11 cellular contexts compared by ENCODE assay signal in genomic region chr7:74226633-74227032, GRCh38. TPM values are rescaled to one million over a fixed set of nuclear protein-coding genes. Genes with fewer than 3 reads are reported as not detected.
A peak's percentile ranks its signal among the peaks of the same experiment; 100 is the strongest.
DNase-seq lines count a peak whose midpoint lies in the region; ATAC-seq lines count a peak whose summit lies in the region.
"Had no signal": no experiment of that assay in that cellular context is flagged by ENCODE, and none has a peak within 500 bp of the region (broad histone marks: within the 10 kb centered on the region; RNA-seq: fewer than 3 reads in every experiment).

No MANE protein-coding gene starts in this region.

- peaks cover 12% of the 10 kb centered on the region for H3K4me1 Mint-ChIP-seq in activated CD4-positive, alpha-beta T cell treated with anti-CD3 and anti-CD28 coated beads, Interleukin-2, amount 10 ng/mL, durations not matched to agents 24 days and 14 days
- no peaks in the 10 kb centered on the region for H3K4me1 Mint-ChIP-seq in activated CD4-positive, alpha-beta T cell treated with anti-CD3 and anti-CD28 coated beads for 36 hours

- ATAC-seq in activated CD4-positive, alpha-beta T cell treated with anti-CD3 and anti-CD28 coated beads for 36 hours: no peak
- ATAC-seq in GM18498 (IDR thresholded peaks at IDR 0.05; ENCODE audit: unreplicated experiment) (no peak), HG03520 (IDR thresholded peaks at IDR 0.05; ENCODE audit: unreplicated experiment) (no peak)

- H3K4me3 Mint-ChIP-seq in activated CD4-positive, alpha-beta T cell treated with anti-CD3 and anti-CD28 coated beads, Interleukin-2, amount 10 ng/mL, durations not matched to agents 24 days and 14 days: no peak overlapping the region
- H3K4me3 Mint-ChIP-seq in activated CD4-positive, alpha-beta T cell treated with anti-CD3 and anti-CD28 coated beads for 36 hours: no peak overlapping the region

- POLR2A ChIA-PET in activated CD4-positive, alpha-beta T cell treated with anti-CD3 and anti-CD28 coated beads for 36 hours (lab: Charles Lee): no interaction called here

- no peaks in the 10 kb centered on the region for H3K9me3 Mint-ChIP-seq in activated CD4-positive, alpha-beta T cell treated with anti-CD3 and anti-CD28 coated beads, Interleukin-2, amount 10 ng/mL, durations not matched to agents 24 days and 14 days
- no peaks in the 10 kb centered on the region for H3K9me3 Mint-ChIP-seq in activated CD4-positive, alpha-beta T cell treated with anti-CD3 and anti-CD28 coated beads for 36 hours (ENCODE audit: low read depth)

- intact Hi-C loops in activated CD4-positive, alpha-beta T cell treated with anti-CD3 and anti-CD28 coated beads, Interleukin-2, amount 10 ng/mL, durations not matched to agents 24 days and 14 days (cut with micrococcal nuclease): no loop called here
- intact Hi-C loops in activated CD4-positive, alpha-beta T cell treated with anti-CD3 and anti-CD28 coated beads for 36 hours (cut with DNase I, micrococcal nuclease): no loop called here

- CTCF ChIA-PET in activated CD4-positive, alpha-beta T cell treated with anti-CD3 and anti-CD28 coated beads for 36 hours (lab: Charles Lee): interaction anchor here (0.7 to 1.8 kb wide), 3 partner anchors 19 to 68 kb away, joined by 3 to 8 read pairs (median 3); no protein-coding TSS in a partner anchor

- H3K36me3 Mint-ChIP-seq in activated CD4-positive, alpha-beta T cell treated with anti-CD3 and anti-CD28 coated beads, Interleukin-2, amount 10 ng/mL, durations not matched to agents 24 days and 14 days (ENCODE audit: low read depth): peaks cover 34% of the 10 kb centered on the region
- peaks cover 36% of the 10 kb centered on the region for H3K36me3 Mint-ChIP-seq in activated CD4-positive, alpha-beta T cell treated with anti-CD3 and anti-CD28 coated beads for 36 hours (ENCODE audit: low read depth)

- H3K27ac Mint-ChIP-seq in activated CD4-positive, alpha-beta T cell treated with anti-CD3 and anti-CD28 coated beads, Interleukin-2, amount 10 ng/mL, durations not matched to agents 24 days and 14 days: peak overlapping the region; percentile 49
- H3K27ac Mint-ChIP-seq in activated CD4-positive, alpha-beta T cell treated with anti-CD3 and anti-CD28 coated beads for 36 hours: no peak overlapping the region

- H3K27me3 Mint-ChIP-seq in activated CD4-positive, alpha-beta T cell treated with anti-CD3 and anti-CD28 coated beads, Interleukin-2, amount 10 ng/mL, durations not matched to agents 24 days and 14 days: no peaks in the 10 kb centered on the region
- H3K27me3 Mint-ChIP-seq in activated CD4-positive, alpha-beta T cell treated with anti-CD3 and anti-CD28 coated beads for 36 hours: no peaks in the 10 kb centered on the region

- DNase-seq in activated CD4-positive, alpha-beta T cell treated with anti-CD3 and anti-CD28 coated beads, Interleukin-2, amount 10 ng/mL, durations not matched to agents 24 days and 14 days: no peak
- DNase-seq in activated CD4-positive, alpha-beta T cell treated with anti-CD3 and anti-CD28 coated beads for 36 hours: no peak
- DNase-seq in NOMO-1 (lab: John Stamatoyannopoulos, UW; ENCODE audit: unreplicated experiment in 2 of 2): peak; percentile 97 to 99
- peak; percentile 49 for DNase-seq in globus pallidus (ENCODE audit: low spot score)
- peak; percentile 57 for DNase-seq in pons (ENCODE audit: low spot score)
- DNase-seq in cerebellar cortex (ENCODE audit: low spot score): no peak
- DNase-seq: NCI-H1105 treated with DMSO at 0.1 percent for 48 hours, NCI-H748 treated with DMSO at 0.1 percent for 48 hours, SK-N-SH had no signal

RNA-seq across cellular contexts. Expression of gene LAT2, which starts 16.8 kb away (rescaled TPM):
- 13.8 and 16.9 TPM in 2 replicates for total RNA-seq in activated CD4-positive, alpha-beta T cell treated with anti-CD3 and anti-CD28 coated beads, Interleukin-2, amount 10 ng/mL, durations not matched to agents 24 days and 14 days
- 1 to 10 TPM; 1.7 to 2.4 TPM for total RNA-seq in activated CD4-positive, alpha-beta T cell treated with anti-CD3 and anti-CD28 coated beads for 36 hours

RNA-seq across cellular contexts. Expression of gene RFC2, which starts 27.6 kb away (rescaled TPM):
- total RNA-seq in activated CD4-positive, alpha-beta T cell treated with anti-CD3 and anti-CD28 coated beads, Interleukin-2, amount 10 ng/mL, durations not matched to agents 24 days and 14 days: 88.0 and 94.7 TPM in 2 replicates
- total RNA-seq in activated CD4-positive, alpha-beta T cell treated with anti-CD3 and anti-CD28 coated beads for 36 hours: 100 to 1,000 TPM in 1 of 2 experiments, 10 to 100 TPM in 1; 84.9 to 123 TPM

RNA-seq across cellular contexts. Expression of gene EIF4H, which starts 52.5 kb away (rescaled TPM):
- 384 and 389 TPM in 2 replicates for total RNA-seq in activated CD4-positive, alpha-beta T cell treated with anti-CD3 and anti-CD28 coated beads, Interleukin-2, amount 10 ng/mL, durations not matched to agents 24 days and 14 days
- 100 to 1,000 TPM; 441 to 496 TPM for total RNA-seq in activated CD4-positive, alpha-beta T cell treated with anti-CD3 and anti-CD28 coated beads for 36 hours

Comparison
In these comparisons a context has a peak if more than half of its experiments do, and no peak if none do; other contexts are left out.
1. DNase-seq: peak in NOMO-1 (2 of 2), globus pallidus (single experiment) and pons (single experiment); none in activated CD4-positive, alpha-beta T cell treated with anti-CD3 and anti-CD28 coated beads, Interleukin-2, amount 10 ng/mL, durations not matched to agents 24 days and 14 days (single experiment), activated CD4-positive, alpha-beta T cell treated with anti-CD3 and anti-CD28 coated beads for 36 hours (single experiment) and cerebellar cortex (single experiment).